10 cellular contexts compared by ENCODE assay signal in the genomic region with DNA sequence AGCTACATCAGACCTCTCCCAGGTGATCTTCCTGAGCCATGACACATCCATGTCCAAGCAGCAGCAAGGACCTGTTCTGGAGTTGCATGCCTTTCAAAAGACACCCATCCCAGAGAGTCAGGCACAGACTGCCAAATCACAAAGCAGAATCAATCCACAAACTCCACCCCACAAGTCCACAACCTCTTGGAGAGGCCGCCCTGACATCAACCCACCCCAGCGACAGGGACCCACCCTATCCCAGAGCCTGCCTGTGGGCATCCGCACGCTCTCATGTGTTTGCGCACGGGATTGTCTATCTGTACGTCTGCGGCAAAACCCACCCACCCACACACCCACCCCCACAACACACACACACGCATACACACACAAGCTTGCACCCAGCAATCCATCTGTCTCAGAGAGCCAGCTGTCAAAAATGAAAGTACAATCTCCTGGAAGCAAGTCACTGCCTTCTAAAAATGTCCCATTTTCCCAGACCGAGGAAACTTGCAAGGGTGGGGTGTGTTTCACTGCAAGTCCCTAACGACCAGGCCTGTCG. TPM values are rescaled to one million over a fixed set of nuclear protein-coding genes. Genes with fewer than 3 reads are reported as not detected.
A peak's percentile ranks its signal among the peaks of the same experiment; 100 is the strongest.
DNase-seq lines count a peak whose midpoint lies in the region; ATAC-seq and TF ChIP-seq lines count a peak whose summit lies in the region.
"Had no signal": no experiment of that assay in that cellular context is flagged by ENCODE, and none has a peak within 500 bp of the region (broad histone marks: within the 10 kb centered on the region; RNA-seq: fewer than 3 reads in every experiment).

No MANE protein-coding gene starts in this region.

- 0 out of 2 replicates have a peak overlapping the region, but pooled peaks have one; percentile 34 for H3K27ac ChIP-seq in 22Rv1

- H3K9me3 ChIP-seq in Loucy (ENCODE audit: insufficient read depth, low read depth, low read length): no peaks in the 10 kb centered on the region

- H3K27me3 ChIP-seq in Loucy (ENCODE audit: insufficient read depth, low read length, poor library complexity, severe bottlenecking): no peaks in the 10 kb centered on the region

- peak overlapping the region; percentile 58 to 72 (median 61) for H3K4me3 Mint-ChIP-seq in nephron

- no peak overlapping the region for H3K9ac ChIP-seq in Loucy (ENCODE audit: low read depth, low read length, poor library complexity, severe bottlenecking)
- H3K9ac ChIP-seq: KMS-11 had no signal

- H3K36me3 Mint-ChIP-seq in nephron (ENCODE audit: low read depth): peaks cover 67% of the 10 kb centered on the region

- H3K36me3 ChIP-seq in Loucy (ENCODE audit: insufficient read depth, low read length): peaks cover 73% of the 10 kb centered on the region

- H3K4me1 Mint-ChIP-seq in nephron: peaks cover 96% of the 10 kb centered on the region

- ATAC-seq in HG03442 (IDR thresholded peaks at IDR 0.05; ENCODE audit: unreplicated experiment): no peak

- peak overlapping the region; percentile 92 to 96 (median 93) for H3K27ac Mint-ChIP-seq in nephron

- TF ChIP-seq CTCF in 22Rv1 (IDR thresholded peaks at IDR 0.05) (no peak), Loucy (conservative IDR thresholded peaks at IDR 0.05; ENCODE audit: low read length) (no peak), epithelial cell of proximal tubule (conservative IDR thresholded peaks at IDR 0.05; ENCODE audit: low read depth, low read length) (no peak), nephron (IDR thresholded peaks at IDR 0.05; ENCODE audit: unreplicated experiment in 3 of 3) (no peak)

- peaks cover 92% of the 10 kb centered on the region for H4K20me1 ChIP-seq in Loucy (ENCODE audit: insufficient read depth, low read length, poor library complexity, severe bottlenecking)

- H3K4me1 ChIP-seq in Loucy (ENCODE audit: insufficient read depth, low read length, poor library complexity, severe bottlenecking): peaks cover 73% of the 10 kb centered on the region

- H3K4me3 ChIP-seq in Loucy (ENCODE audit: low read length, poor library complexity, severe bottlenecking) (no peak overlapping the region), epithelial cell of proximal tubule (ENCODE audit: low read depth, low read length) (peak overlapping the region; percentile 37)

- DNase-seq in epithelial cell of proximal tubule (ENCODE audit: low read depth) (no peak), pons (ENCODE audit: low spot score) (no peak), SKM-1 (lab: John Stamatoyannopoulos, UW; ENCODE audit: unreplicated experiment) (no peak)
- no peak for DNase-seq in activated effector memory CD4-positive, alpha-beta T cell treated with Interleukin-2 at 50 U/mL for 16 hours
- DNase-seq: activated CD4-positive, alpha-beta T cell treated with anti-CD3 and anti-CD28 coated beads for 4 hours had no signal

- peak overlapping the region; percentile 30 for H3K4me2 ChIP-seq in Loucy (ENCODE audit: low read depth, low read length, poor library complexity, severe bottlenecking)

- no peak overlapping the region for H2AFZ ChIP-seq in Loucy (ENCODE audit: low read length)

- peaks cover 94% of the 10 kb centered on the region for H3K79me2 ChIP-seq in Loucy (ENCODE audit: insufficient read depth, low read length)

- H3K27me3 Mint-ChIP-seq in nephron (ENCODE audit: low read depth): no peaks in the 10 kb centered on the region

- H3K9me2 ChIP-seq in Loucy (replicated peaks; ENCODE audit: low read depth, low read length): no peaks in the 10 kb centered on the region

- H3K9me3 Mint-ChIP-seq in nephron: no peaks in the 10 kb centered on the region

- H3F3A ChIP-seq in Loucy (ENCODE audit: low read depth): peaks cover 11% of the 10 kb centered on the region

RNA-seq across cellular contexts. Expression of gene SMAD7, which starts 11.9 kb away (rescaled TPM):
- total RNA-seq in epithelial cell of proximal tubule: 17.4 and 30.4 TPM in 2 replicates
